ENCODE assay signal across 21 cellular contexts in genomic region chr9:111903996-111904395, GRCh38. TPM values are rescaled to one million over a fixed set of nuclear protein-coding genes. Genes with fewer than 3 reads are reported as not detected.
A peak's percentile ranks its signal among the peaks of the same experiment; 100 is the strongest.
DNase-seq lines count a peak whose midpoint lies in the region; ATAC-seq and TF ChIP-seq lines count a peak whose summit lies in the region.
"Had no signal": no experiment of that assay in that cellular context is flagged by ENCODE, and none has a peak within 500 bp of the region (broad histone marks: within the 10 kb centered on the region; RNA-seq: fewer than 3 reads in every experiment).

No MANE protein-coding gene starts in this region.

- H3K4me3 ChIP-seq in hepatocyte (no peak overlapping the region), neural progenitor cell (no peak overlapping the region)
- H3K4me3 ChIP-seq: gastroesophageal sphincter, Peyer's patch had no signal

- H3K27ac ChIP-seq in hepatocyte, result no peak overlapping the region
- no peak overlapping the region for H3K27ac ChIP-seq in neural progenitor cell
- H3K27ac ChIP-seq: HL-60 had no signal

- no peak overlapping the region for H3K9ac ChIP-seq in neural progenitor cell

- no peaks in the 10 kb centered on the region for H3K9me2 ChIP-seq in hepatocyte (replicated peaks; ENCODE audit: insufficient read depth)

- H3K9me3 ChIP-seq in hepatocyte (ENCODE audit: low read depth) (no peaks in the 10 kb centered on the region), neural progenitor cell (ENCODE audit: low read depth) (no peaks in the 10 kb centered on the region)
- H3K9me3 ChIP-seq: gastroesophageal sphincter, Peyer's patch had no signal

- no peaks in the 10 kb centered on the region for H3F3A ChIP-seq in neural progenitor cell (ENCODE audit: low read depth)

- no peak for DNase-seq in activated naive CD8-positive, alpha-beta T cell treated with anti-CD3 and anti-CD28 coated beads, Interleukin-2, amount 50 U/mL, for 24 hours
- DNase-seq in SK-N-DZ (ENCODE audit: low spot score), result peak; percentile 11
- DNase-seq in hepatocyte (ENCODE audit: low spot score), result no peak
- no peak for DNase-seq in effector memory CD8-positive, alpha-beta T cell
- no peak for DNase-seq in neural progenitor cell (ENCODE audit: low spot score)
- DNase-seq: activated CD8-positive, alpha-beta memory T cell treated with anti-CD3 and anti-CD28 coated beads, Interleukin-2, amount 50 U/mL, for 48 hours; activated naive CD4-positive, alpha-beta T cell treated with anti-CD3 and anti-CD28 coated beads, Interleukin-2, amount 50 U/mL, for 16 hours; caudate nucleus; GDM1; immature natural killer cell; NCI-H187; NCI-H524; occipital lobe; Peyer's patch had no signal

- peaks cover 6% of the 10 kb centered on the region for H3K36me3 Mint-ChIP-seq in activated naive CD8-positive, alpha-beta T cell
- H3K36me3 Mint-ChIP-seq in activated naive CD8-positive, alpha-beta T cell treated with anti-CD3 and anti-CD28 coated beads, Interleukin-2, amount 50 U/mL, for 24 hours (ENCODE audit: low read depth), result peaks cover 8% of the 10 kb centered on the region
- peaks cover 28% of the 10 kb centered on the region for H3K36me3 Mint-ChIP-seq in stimulated activated memory B cell treated with anti-CD40 and anti-IgM and Interleukin-4, amounts not matched to agents 10 μg/mL and 1 μg/mL and 100 μg/mL, for 72 hours
- peaks cover 6% of the 10 kb centered on the region for H3K36me3 Mint-ChIP-seq in effector memory CD8-positive, alpha-beta T cell (ENCODE audit: insufficient read depth)
- peaks cover 7% of the 10 kb centered on the region for H3K36me3 Mint-ChIP-seq in neural progenitor cell
- H3K36me3 Mint-ChIP-seq: immature natural killer cell had no signal

- WGBS in hepatocyte (ENCODE audit: low lambda C conversion rate, missing lambda C conversion rate), result 42% methylated on average over 2 of the region's 2 CpGs

- peak overlapping the region; percentile 34 for H3K27ac Mint-ChIP-seq in activated naive CD8-positive, alpha-beta T cell
- no peak overlapping the region for H3K27ac Mint-ChIP-seq in activated naive CD8-positive, alpha-beta T cell treated with anti-CD3 and anti-CD28 coated beads, Interleukin-2, amount 50 U/mL, for 24 hours
- peak overlapping the region; percentile 42 for H3K27ac Mint-ChIP-seq in stimulated activated memory B cell treated with anti-CD40 and anti-IgM and Interleukin-4, amounts not matched to agents 10 μg/mL and 1 μg/mL and 100 μg/mL, for 72 hours
- H3K27ac Mint-ChIP-seq in effector memory CD8-positive, alpha-beta T cell, result no peak overlapping the region
- no peak overlapping the region for H3K27ac Mint-ChIP-seq in neural progenitor cell
- H3K27ac Mint-ChIP-seq: T-helper 1 cell treated with Interleukin-12 subunit alpha and Interleukin-12 subunit beta and Interleukin-4 antibody, amounts not matched to agents 30 μg/mL and 1 μg/mL, for 36 hours had no signal

- no peaks in the 10 kb centered on the region for H3K9me3 Mint-ChIP-seq in activated naive CD8-positive, alpha-beta T cell (ENCODE audit: low read depth)
- no peaks in the 10 kb centered on the region for H3K9me3 Mint-ChIP-seq in activated naive CD8-positive, alpha-beta T cell treated with anti-CD3 and anti-CD28 coated beads, Interleukin-2, amount 50 U/mL, for 24 hours
- no peaks in the 10 kb centered on the region for H3K9me3 Mint-ChIP-seq in stimulated activated memory B cell treated with anti-CD40 and anti-IgM and Interleukin-4, amounts not matched to agents 10 μg/mL and 1 μg/mL and 100 μg/mL, for 72 hours
- H3K9me3 Mint-ChIP-seq in effector memory CD8-positive, alpha-beta T cell, result no peaks in the 10 kb centered on the region
- no peaks in the 10 kb centered on the region for H3K9me3 Mint-ChIP-seq in neural progenitor cell
- H3K9me3 Mint-ChIP-seq: immature natural killer cell; T-helper 1 cell treated with Interleukin-12 subunit alpha and Interleukin-12 subunit beta and Interleukin-4 antibody, amounts not matched to agents 30 μg/mL and 1 μg/mL, for 36 hours had no signal

- H3K4me2 ChIP-seq in hepatocyte, result peak overlapping the region; percentile 73
- H3K4me2 ChIP-seq in neural progenitor cell, result no peak overlapping the region

- H3K4me3 Mint-ChIP-seq in activated naive CD8-positive, alpha-beta T cell, result no peak overlapping the region
- no peak overlapping the region for H3K4me3 Mint-ChIP-seq in activated naive CD8-positive, alpha-beta T cell treated with anti-CD3 and anti-CD28 coated beads, Interleukin-2, amount 50 U/mL, for 24 hours
- peak overlapping the region; percentile 48 for H3K4me3 Mint-ChIP-seq in stimulated activated memory B cell treated with anti-CD40 and anti-IgM and Interleukin-4, amounts not matched to agents 10 μg/mL and 1 μg/mL and 100 μg/mL, for 72 hours
- H3K4me3 Mint-ChIP-seq in effector memory CD8-positive, alpha-beta T cell, result peak overlapping the region in 1 of 2 donors; percentile 22
- H3K4me3 Mint-ChIP-seq in neural progenitor cell, result no peak overlapping the region
- H3K4me3 Mint-ChIP-seq: immature natural killer cell; T-helper 1 cell treated with Interleukin-12 subunit alpha and Interleukin-12 subunit beta and Interleukin-4 antibody, amounts not matched to agents 30 μg/mL and 1 μg/mL, for 36 hours had no signal

- H2AFZ ChIP-seq in hepatocyte (no peak overlapping the region), neural progenitor cell (replicated peaks) (no peak overlapping the region)

- H3K36me3 ChIP-seq in hepatocyte (replicated peaks; ENCODE audit: insufficient read depth, low read depth), result no peaks in the 10 kb centered on the region
- no peaks in the 10 kb centered on the region for H3K36me3 ChIP-seq in neural progenitor cell
- H3K36me3 ChIP-seq: gastroesophageal sphincter, Peyer's patch had no signal

- no peaks in the 10 kb centered on the region for H3K27me3 Mint-ChIP-seq in activated naive CD8-positive, alpha-beta T cell
- no peaks in the 10 kb centered on the region for H3K27me3 Mint-ChIP-seq in activated naive CD8-positive, alpha-beta T cell treated with anti-CD3 and anti-CD28 coated beads, Interleukin-2, amount 50 U/mL, for 24 hours
- H3K27me3 Mint-ChIP-seq in stimulated activated memory B cell treated with anti-CD40 and anti-IgM and Interleukin-4, amounts not matched to agents 10 μg/mL and 1 μg/mL and 100 μg/mL, for 72 hours, result no peaks in the 10 kb centered on the region
- no peaks in the 10 kb centered on the region for H3K27me3 Mint-ChIP-seq in effector memory CD8-positive, alpha-beta T cell
- peaks cover 4% of the 10 kb centered on the region for H3K27me3 Mint-ChIP-seq in neural progenitor cell (ENCODE audit: insufficient read depth, low read depth)

- H3K79me2 ChIP-seq in hepatocyte, result peaks cover 100% of the 10 kb centered on the region
- H3K79me2 ChIP-seq in neural progenitor cell (ENCODE audit: low read depth), result peaks cover 100% of the 10 kb centered on the region

- TF ChIP-seq CTCF in hepatocyte (IDR thresholded peaks at IDR 0.05; ENCODE audit: poor library complexity), result no peak
- no peak for TF ChIP-seq CTCF in neural progenitor cell (IDR thresholded peaks at IDR 0.05)

- H3K4me1 ChIP-seq in hepatocyte (ENCODE audit: insufficient read depth) (peaks cover 26% of the 10 kb centered on the region), neural progenitor cell (peaks cover 8% of the 10 kb centered on the region)

- ATAC-seq in activated naive CD8-positive, alpha-beta T cell treated with anti-CD3 and anti-CD28 coated beads, Interleukin-2, amount 50 U/mL, for 24 hours, result no peak
- no peak for ATAC-seq in stimulated activated memory B cell treated with anti-CD40 and anti-IgM and Interleukin-4, amounts not matched to agents 10 μg/mL and 1 μg/mL and 100 μg/mL, for 72 hours
- no peak for ATAC-seq in effector memory CD8-positive, alpha-beta T cell (replicated peaks)
- ATAC-seq in HG02588 (IDR thresholded peaks at IDR 0.05; ENCODE audit: unreplicated experiment), result no peak
- ATAC-seq: activated CD4-positive, CD25-positive, alpha-beta regulatory T cell treated with anti-CD3 and anti-CD28 coated beads, Interleukin-2, amount 50 U/mL, for 24 hours; gastroesophageal sphincter had no signal

- H3K27me3 ChIP-seq in hepatocyte, result no peaks in the 10 kb centered on the region
- H3K27me3 ChIP-seq in neural progenitor cell, result no peaks in the 10 kb centered on the region
- H3K27me3 ChIP-seq: gastroesophageal sphincter, Peyer's patch had no signal

- peaks cover 96% of the 10 kb centered on the region for H4K20me1 ChIP-seq in hepatocyte (ENCODE audit: insufficient read depth, poor library complexity, severe bottlenecking)
- peaks cover 93% of the 10 kb centered on the region for H4K20me1 ChIP-seq in neural progenitor cell (ENCODE audit: low read depth)

- H3K4me1 Mint-ChIP-seq in activated naive CD8-positive, alpha-beta T cell (ENCODE audit: low read depth), result peaks cover 46% of the 10 kb centered on the region
- peaks cover 44% of the 10 kb centered on the region for H3K4me1 Mint-ChIP-seq in activated naive CD8-positive, alpha-beta T cell treated with anti-CD3 and anti-CD28 coated beads, Interleukin-2, amount 50 U/mL, for 24 hours
- peaks cover 55% of the 10 kb centered on the region for H3K4me1 Mint-ChIP-seq in stimulated activated memory B cell treated with anti-CD40 and anti-IgM and Interleukin-4, amounts not matched to agents 10 μg/mL and 1 μg/mL and 100 μg/mL, for 72 hours
- peaks cover 48 to 50% of the 10 kb centered on the region in 2 donors for H3K4me1 Mint-ChIP-seq in effector memory CD8-positive, alpha-beta T cell (ENCODE audit: low read depth in 2 of 2)
- peaks cover 3% of the 10 kb centered on the region for H3K4me1 Mint-ChIP-seq in neural progenitor cell

RNA-seq across cellular contexts. Expression of gene UGCG, which starts 7.4 kb away (rescaled TPM):
- polyA plus RNA-seq in SK-N-DZ (2014; cell fraction: cytosol; rRNA removed), result 33.9 and 34.5 TPM in 2 replicates
- polyA plus RNA-seq in SK-N-DZ (2014; cell fraction: nucleus; rRNA removed), result 16.9 and 17.8 TPM in 2 replicates
- 107 and 109 TPM in 2 replicates for total RNA-seq in hepatocyte
- polyA plus RNA-seq in hepatocyte, result 50.9 and 54.6 TPM in 2 replicates
- total RNA-seq in neural progenitor cell (ENCODE audit: low replicate concordance), result 32.3 and 48.1 TPM in 2 replicates

Comparison
In these comparisons a context has a peak if more than half of its experiments do, and no peak if none do; other contexts are left out.
1. H3K27ac Mint-ChIP-seq: peak in activated naive CD8-positive, alpha-beta T cell (single experiment) and stimulated activated memory B cell treated with anti-CD40 and anti-IgM and Interleukin-4, amounts not matched to agents 10 μg/mL and 1 μg/mL and 100 μg/mL, for 72 hours (single experiment); none in activated naive CD8-positive, alpha-beta T cell treated with anti-CD3 and anti-CD28 coated beads, Interleukin-2, amount 50 U/mL, for 24 hours (single experiment), effector memory CD8-positive, alpha-beta T cell (0 of 2) and neural progenitor cell (single experiment).